ENCODE assay signal across 9 cellular contexts in the genomic region with DNA sequence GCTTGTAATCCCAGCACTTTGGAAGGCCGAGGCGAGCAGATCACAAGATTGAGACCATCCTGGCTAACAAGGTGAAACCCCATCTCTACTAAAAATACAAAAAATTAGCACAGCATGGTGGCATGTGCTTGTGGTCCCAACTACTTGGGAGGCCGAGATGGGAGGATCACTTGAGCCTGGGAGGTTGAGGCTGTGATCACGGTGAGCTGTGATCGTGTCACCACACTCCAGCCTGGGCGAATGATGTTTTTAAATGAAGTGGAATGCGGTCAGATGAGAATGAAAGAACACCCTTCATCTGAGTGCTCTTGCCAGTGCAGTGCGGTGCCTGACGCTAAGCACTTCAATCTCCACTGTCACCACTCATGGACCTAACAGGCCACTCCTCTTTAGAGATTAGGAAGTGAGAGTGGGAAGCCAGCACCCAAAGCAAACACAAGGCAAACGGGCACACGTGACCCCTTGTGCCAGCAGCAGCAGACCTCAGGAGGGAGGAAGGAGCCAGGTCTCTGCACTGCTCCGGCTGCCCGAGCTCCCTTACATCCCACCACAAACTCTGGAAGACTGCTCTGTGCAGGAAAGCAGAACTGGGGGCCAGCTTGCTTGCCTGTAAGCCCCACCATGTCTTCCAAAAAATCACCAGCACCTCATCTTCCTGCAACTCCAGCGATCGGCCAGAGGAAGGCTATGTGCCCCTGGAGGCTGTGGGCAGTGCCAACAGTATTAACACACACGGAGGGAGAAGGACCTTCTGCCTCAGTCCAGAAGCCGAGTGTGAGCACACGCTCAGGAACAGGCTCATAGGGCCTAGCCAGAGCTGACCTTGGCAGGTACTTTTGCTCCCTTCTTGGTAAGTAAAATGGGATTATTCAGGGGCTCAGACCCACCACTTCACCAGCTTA. TPM values are rescaled to one million over a fixed set of nuclear protein-coding genes. Genes with fewer than 3 reads are reported as not detected.
DNase-seq lines count a peak whose midpoint lies in the region; ATAC-seq and TF ChIP-seq lines count a peak whose summit lies in the region.
"Had no signal": no experiment of that assay in that cellular context is flagged by ENCODE, and none has a peak within 500 bp of the region (broad histone marks: within the 10 kb centered on the region; RNA-seq: fewer than 3 reads in every experiment).

No MANE protein-coding gene starts in this region.

- ATAC-seq in CD8-positive, alpha-beta T cell: no peak
- ATAC-seq in natural killer cell (peak; percentile 29 to 60 (median 59)), HG02973 (IDR thresholded peaks at IDR 0.05; ENCODE audit: unreplicated experiment) (no peak)

- H3K4me1 ChIP-seq in CD8-positive, alpha-beta T cell (ENCODE audit: insufficient read depth, low read length): peaks cover 8% of the 10 kb centered on the region
- H3K4me1 ChIP-seq in CD8-positive, alpha-beta memory T cell (ENCODE audit: insufficient read depth, low read length): no peaks in the 10 kb centered on the region

- no peaks in the 10 kb centered on the region for H3K36me3 Mint-ChIP-seq in CD8-positive, alpha-beta T cell
- peaks cover 6% of the 10 kb centered on the region for H3K36me3 Mint-ChIP-seq in dendritic cell treated with granulocyte-macrophage colony-stimulating factor and Interleukin-4, amounts not matched to agents 40 ng/mL and 50 ng/mL, for 4 days (ENCODE audit: low read depth)
- H3K36me3 Mint-ChIP-seq in natural killer cell: no peaks in the 10 kb centered on the region
- H3K36me3 Mint-ChIP-seq in osteocyte (ENCODE audit: unreplicated experiment): no peaks in the 10 kb centered on the region
- H3K36me3 Mint-ChIP-seq in CD8-positive, alpha-beta memory T cell: no peaks in the 10 kb centered on the region
- H3K36me3 Mint-ChIP-seq: natural killer cell treated with Interleukin-12 subunit alpha and Interleukin-12 subunit beta and Interleukin-15 and Interleukin-18, amount 100 ng/mL, for 72 hours had no signal

- CTCF ChIA-PET in CD8-positive, alpha-beta T cell (lab: Charles Lee): no interaction called here
- CTCF ChIA-PET in CD8-positive, alpha-beta memory T cell (lab: Charles Lee): interaction anchor here (1.1 to 1.2 kb wide), 2 partner anchors 50 to 116 kb away, joined by 3 read pairs; no protein-coding TSS in a partner anchor

- POLR2A ChIA-PET in CD8-positive, alpha-beta T cell (lab: Charles Lee): no interaction called here
- POLR2A ChIA-PET in CD8-positive, alpha-beta memory T cell (lab: Charles Lee): no interaction called here

- no peak for TF ChIP-seq CTCF in CD8-positive, alpha-beta T cell (IDR thresholded peaks at IDR 0.05)
- no peak for TF ChIP-seq CTCF in natural killer cell (IDR thresholded peaks at IDR 0.05)
- no peak for TF ChIP-seq CTCF in osteocyte (IDR thresholded peaks at IDR 0.05)

- no peaks in the 10 kb centered on the region for H3K9me3 Mint-ChIP-seq in CD8-positive, alpha-beta T cell
- no peaks in the 10 kb centered on the region for H3K9me3 Mint-ChIP-seq in dendritic cell treated with granulocyte-macrophage colony-stimulating factor and Interleukin-4, amounts not matched to agents 40 ng/mL and 50 ng/mL, for 4 days
- H3K9me3 Mint-ChIP-seq in natural killer cell (no peaks in the 10 kb centered on the region), osteocyte (ENCODE audit: unreplicated experiment) (no peaks in the 10 kb centered on the region)
- no peaks in the 10 kb centered on the region for H3K9me3 Mint-ChIP-seq in CD8-positive, alpha-beta memory T cell
- H3K9me3 Mint-ChIP-seq: natural killer cell treated with Interleukin-12 subunit alpha and Interleukin-12 subunit beta and Interleukin-15 and Interleukin-18, amount 100 ng/mL, for 72 hours had no signal

- no peak for DNase-seq in CD8-positive, alpha-beta T cell
- DNase-seq in NCI-H2196 (lab: John Stamatoyannopoulos, UW; ENCODE audit: unreplicated experiment) (peak; percentile 86), natural killer cell (no peak), osteocyte (ENCODE audit: extremely low spot score, unreplicated experiment) (no peak), GM19238 (ENCODE audit: insufficient read length, low spot score) (no peak)
- no peak for DNase-seq in CD8-positive, alpha-beta memory T cell

- H3K27ac ChIP-seq in CD8-positive, alpha-beta T cell (ENCODE audit: low read depth, low read length): no peak overlapping the region
- no peak overlapping the region for H3K27ac ChIP-seq in CD8-positive, alpha-beta memory T cell (ENCODE audit: low read depth, low read length)

- no peak overlapping the region for H3K4me3 ChIP-seq in CD8-positive, alpha-beta T cell (ENCODE audit: low read depth, low read length)
- no peak overlapping the region for H3K4me3 ChIP-seq in CD8-positive, alpha-beta memory T cell (ENCODE audit: low read length)

- intact Hi-C loops in CD8-positive, alpha-beta T cell (cut with DNase I, micrococcal nuclease): no loop called here
- intact Hi-C loops in dendritic cell treated with granulocyte-macrophage colony-stimulating factor and Interleukin-4, amounts not matched to agents 40 ng/mL and 50 ng/mL, for 4 days (cut with micrococcal nuclease): no loop called here
- intact Hi-C loops in natural killer cell (cut with micrococcal nuclease): no loop called here

- no peaks in the 10 kb centered on the region for H3K27me3 Mint-ChIP-seq in CD8-positive, alpha-beta T cell (ENCODE audit: low read depth)
- H3K27me3 Mint-ChIP-seq in dendritic cell treated with granulocyte-macrophage colony-stimulating factor and Interleukin-4, amounts not matched to agents 40 ng/mL and 50 ng/mL, for 4 days: no peaks in the 10 kb centered on the region
- H3K27me3 Mint-ChIP-seq in natural killer cell (ENCODE audit: low read depth in 2 of 2): no peaks in the 10 kb centered on the region
- no peaks in the 10 kb centered on the region for H3K27me3 Mint-ChIP-seq in osteocyte (ENCODE audit: unreplicated experiment)
- no peaks in the 10 kb centered on the region for H3K27me3 Mint-ChIP-seq in CD8-positive, alpha-beta memory T cell
- H3K27me3 Mint-ChIP-seq: natural killer cell treated with Interleukin-12 subunit alpha and Interleukin-12 subunit beta and Interleukin-15 and Interleukin-18, amount 100 ng/mL, for 72 hours had no signal

- H3K36me3 ChIP-seq in CD8-positive, alpha-beta T cell (ENCODE audit: insufficient read depth, low read length): no peaks in the 10 kb centered on the region
- H3K36me3 ChIP-seq in CD8-positive, alpha-beta memory T cell (ENCODE audit: insufficient read depth, low read length): no peaks in the 10 kb centered on the region

- no peaks in the 10 kb centered on the region for H3K9me3 ChIP-seq in CD8-positive, alpha-beta T cell (ENCODE audit: low read length)
- H3K9me3 ChIP-seq in CD8-positive, alpha-beta memory T cell (ENCODE audit: low read length): no peaks in the 10 kb centered on the region

- H3K27ac Mint-ChIP-seq in CD8-positive, alpha-beta T cell: peak overlapping the region; percentile 67
- peak overlapping the region; percentile 95 for H3K27ac Mint-ChIP-seq in dendritic cell treated with granulocyte-macrophage colony-stimulating factor and Interleukin-4, amounts not matched to agents 40 ng/mL and 50 ng/mL, for 4 days
- H3K27ac Mint-ChIP-seq in natural killer cell (peak overlapping the region; percentile 74 to 84), osteocyte (ENCODE audit: unreplicated experiment) (no peak overlapping the region)
- H3K27ac Mint-ChIP-seq in CD8-positive, alpha-beta memory T cell: peak overlapping the region in 2 of 8 donors; percentile 29 to 33

- H3K4me1 Mint-ChIP-seq in CD8-positive, alpha-beta T cell (ENCODE audit: low read depth): peaks cover 16% of the 10 kb centered on the region
- peaks cover 65% of the 10 kb centered on the region for H3K4me1 Mint-ChIP-seq in dendritic cell treated with granulocyte-macrophage colony-stimulating factor and Interleukin-4, amounts not matched to agents 40 ng/mL and 50 ng/mL, for 4 days (ENCODE audit: low read depth)
- H3K4me1 Mint-ChIP-seq in natural killer cell (peaks cover 26 to 32% of the 10 kb centered on the region in 2 donors), osteocyte (ENCODE audit: unreplicated experiment) (peaks cover 20% of the 10 kb centered on the region)
- peaks cover 12 to 30% (median 17%) of the 10 kb centered on the region in 3 donors for H3K4me1 Mint-ChIP-seq in CD8-positive, alpha-beta memory T cell

- H3K27me3 ChIP-seq in CD8-positive, alpha-beta T cell (ENCODE audit: insufficient read depth, low read length): no peaks in the 10 kb centered on the region
- H3K27me3 ChIP-seq in CD8-positive, alpha-beta memory T cell (ENCODE audit: insufficient read depth, low read length, poor library complexity, severe bottlenecking): no peaks in the 10 kb centered on the region

- H3K4me3 Mint-ChIP-seq in CD8-positive, alpha-beta T cell: no peak overlapping the region
- H3K4me3 Mint-ChIP-seq in dendritic cell treated with granulocyte-macrophage colony-stimulating factor and Interleukin-4, amounts not matched to agents 40 ng/mL and 50 ng/mL, for 4 days: peak overlapping the region; percentile 94
- H3K4me3 Mint-ChIP-seq in natural killer cell (peak overlapping the region; percentile 50), osteocyte (ENCODE audit: unreplicated experiment) (no peak overlapping the region)
- no peak overlapping the region for H3K4me3 Mint-ChIP-seq in CD8-positive, alpha-beta memory T cell
- H3K4me3 Mint-ChIP-seq: natural killer cell treated with Interleukin-12 subunit alpha and Interleukin-12 subunit beta and Interleukin-15 and Interleukin-18, amount 100 ng/mL, for 72 hours had no signal

RNA-seq across cellular contexts. Expression of gene CTNNBIP1, which starts 9.7 kb away (rescaled TPM):
- total RNA-seq in CD8-positive, alpha-beta T cell: 1 to 10 TPM; 6.3 to 7.7 TPM
- 10 to 100 TPM; 26.4 to 31.0 (median 29.8) TPM for total RNA-seq in natural killer cell
- total RNA-seq in osteocyte: 27.6 and 30.4 TPM in 2 replicates
- total RNA-seq in CD8-positive, alpha-beta memory T cell: 10 to 100 TPM in 1 of 2 experiments, 1 to 10 TPM in 1; 9.1 to 10.7 TPM
- 12.9 TPM for polyA plus RNA-seq in CD8-positive, alpha-beta memory T cell

RNA-seq across cellular contexts. Expression of gene LZIC, which starts 42.8 kb away (rescaled TPM):
- total RNA-seq in CD8-positive, alpha-beta T cell: 10 to 100 TPM; 12.9 to 13.6 TPM
- total RNA-seq in natural killer cell (10 to 100 TPM; 19.5 to 21.9 (median 21.7) TPM), osteocyte (28.6 and 32.3 TPM in 2 replicates)
- 10 to 100 TPM; 33.2 to 34.0 TPM for total RNA-seq in CD8-positive, alpha-beta memory T cell
- 43.7 TPM for polyA plus RNA-seq in CD8-positive, alpha-beta memory T cell

RNA-seq across cellular contexts. Expression of gene NMNAT1, which starts 42.9 kb away (rescaled TPM):
- 1 to 10 TPM; 1.1 to 1.2 TPM for total RNA-seq in CD8-positive, alpha-beta T cell
- total RNA-seq in natural killer cell: 1 to 10 TPM; 2.6 to 4.7 (median 2.9) TPM
- 14.5 TPM in 2 replicates for total RNA-seq in osteocyte
- 10 to 100 TPM; 11.3 to 12.1 TPM for total RNA-seq in CD8-positive, alpha-beta memory T cell
- 6.4 TPM for polyA plus RNA-seq in CD8-positive, alpha-beta memory T cell

Comparison
In these comparisons a context has a peak if more than half of its experiments do, and no peak if none do; other contexts are left out.
1. ATAC-seq: peak in natural killer cell (3 of 3); none in CD8-positive, alpha-beta T cell (single experiment) and HG02973 (single experiment).
2. H3K4me3 Mint-ChIP-seq: peak in dendritic cell treated with granulocyte-macrophage colony-stimulating factor and Interleukin-4, amounts not matched to agents 40 ng/mL and 50 ng/mL, for 4 days (single experiment) and natural killer cell (single experiment); none in CD8-positive, alpha-beta T cell (single experiment), osteocyte (single experiment) and CD8-positive, alpha-beta memory T cell (0 of 7).